ENCODE assay signal across 8 cellular contexts in the genomic region with DNA sequence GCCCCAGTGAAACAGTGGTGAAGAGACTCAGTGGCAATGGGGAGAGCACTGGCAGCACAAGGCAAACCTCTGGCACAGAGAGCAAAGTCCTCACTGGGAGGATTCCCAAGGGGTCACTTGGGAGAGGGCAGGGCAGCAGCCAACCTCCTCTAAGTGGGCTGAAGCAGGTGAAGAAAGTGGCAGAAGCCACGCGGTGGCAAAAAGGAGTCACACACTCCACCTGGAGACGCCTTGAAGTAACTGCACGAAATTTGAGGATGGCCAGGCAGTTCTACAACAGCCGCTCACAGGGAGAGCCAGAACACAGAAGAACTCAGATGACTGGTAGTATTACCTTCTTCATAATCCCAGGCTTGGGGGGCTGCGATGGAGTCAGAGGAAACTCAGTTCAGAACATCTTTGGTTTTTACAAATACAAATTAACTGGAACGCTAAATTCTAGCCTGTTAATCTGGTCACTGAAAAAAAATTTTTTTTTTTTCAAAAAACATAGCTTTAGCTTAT. TPM values are rescaled to one million over a fixed set of nuclear protein-coding genes. Genes with fewer than 3 reads are reported as not detected.
A peak's percentile ranks its signal among the peaks of the same experiment; 100 is the strongest.
DNase-seq lines count a peak whose midpoint lies in the region; ATAC-seq and TF ChIP-seq lines count a peak whose summit lies in the region.

No MANE protein-coding gene starts in this region.

- H3K36me3 ChIP-seq in cardiac muscle cell: no peaks in the 10 kb centered on the region

- TF ChIP-seq CTCF in cardiac muscle cell (IDR thresholded peaks at IDR 0.05; ENCODE audit: low read depth, low read length): peak; percentile 69

- H3K27ac ChIP-seq in cardiac muscle cell: no peak overlapping the region

- DNase-seq in DMS53 (lab: John Stamatoyannopoulos, UW) (peak; percentile 89), HK-2 (ENCODE audit: unreplicated experiment) (peak; percentile 82), RPMI7951 (ENCODE audit: low read depth) (peak; percentile 87), cardiac muscle cell (ENCODE audit: low read depth in 1 of 2, low spot score in 1 of 2) (peak; percentile 58 to 90), putamen (ENCODE audit: low spot score) (peak; percentile 30), NCI-H2107 treated with DMSO at 0.1 percent for 48 hours (lab: John Stamatoyannopoulos, UW; ENCODE audit: unreplicated experiment) (no peak)
- peak in 3 of 4 experiments; percentile 6 to 12 (median 7) for DNase-seq in activated naive CD4-positive, alpha-beta T cell (lab: John Stamatoyannopoulos, UW)

- no peaks in the 10 kb centered on the region for H3K9me3 ChIP-seq in cardiac muscle cell (ENCODE audit: low read depth)

- no peak overlapping the region for H3K4me3 ChIP-seq in cardiac muscle cell

- peaks cover 4% of the 10 kb centered on the region for H3K4me1 ChIP-seq in cardiac muscle cell (ENCODE audit: low read depth)

- ATAC-seq in GM19463 (IDR thresholded peaks at IDR 0.05; ENCODE audit: unreplicated experiment): peak; percentile 73

- H3K27me3 ChIP-seq in cardiac muscle cell: no peaks in the 10 kb centered on the region

RNA-seq across cellular contexts. Expression of a gene that starts 0.6 kb away (rescaled TPM):
- total RNA-seq in RPMI7951 (2014; rRNA removed; shearing (Covaris generic)): 11.4 and 14.3 TPM in 2 replicates
- not detected in 2 replicates for total RNA-seq in cardiac muscle cell
- not detected in 2 replicates for polyA plus RNA-seq in cardiac muscle cell

Comparison
In these comparisons a context has a peak if more than half of its experiments do, and no peak if none do; other contexts are left out.
1. RNA of a gene that starts 0.6 kb away (total RNA-seq): 11.4 to 14.3 TPM in RPMI7951; not detected in cardiac muscle cell; every median in the first group is over 10 times any median in the second.